Comparison of ENCODE assay signal across 8 cellular contexts in the genomic region with DNA sequence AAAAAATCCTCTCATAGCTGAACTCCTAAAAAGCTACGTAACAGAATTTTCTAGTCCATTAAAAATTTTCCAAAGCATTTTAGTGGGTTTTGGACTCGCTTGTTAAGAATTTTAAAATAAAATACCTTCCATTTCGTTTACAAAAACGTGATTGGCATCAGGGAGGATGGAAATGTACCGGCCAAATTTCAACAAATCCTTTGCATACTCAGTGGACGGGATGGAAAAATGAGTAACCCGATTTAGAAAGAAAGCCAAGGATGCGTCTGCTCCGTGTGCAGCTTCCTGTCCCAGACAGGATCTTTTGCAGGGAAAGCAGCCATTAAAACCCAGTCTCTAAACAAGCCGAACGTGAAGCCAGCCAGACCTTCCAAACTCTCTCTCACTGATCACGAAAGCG. TPM values are rescaled to one million over a fixed set of nuclear protein-coding genes. Genes with fewer than 3 reads are reported as not detected.
A peak's percentile ranks its signal among the peaks of the same experiment; 100 is the strongest.
DNase-seq lines count a peak whose midpoint lies in the region; ATAC-seq and TF ChIP-seq lines count a peak whose summit lies in the region.

No MANE protein-coding gene starts in this region.

- peak overlapping the region in 1 of 2 donors; percentile 30 for H3K4me3 ChIP-seq in cardiac fibroblast (replicated peaks in 1 of 2; ENCODE audit: low read depth in 2 of 2, low read length in 2 of 2)
- no peak overlapping the region for H3K4me3 ChIP-seq in right lobe of liver
- H3K4me3 ChIP-seq in stomach smooth muscle (ENCODE audit: low read length in 2 of 2): peak overlapping the region; percentile 5 to 65

- H3K9me3 ChIP-seq in right lobe of liver (no peaks in the 10 kb centered on the region), stomach smooth muscle (ENCODE audit: control insufficient read depth in 2 of 2, low read length in 2 of 2) (no peaks in the 10 kb centered on the region)

- 59% methylated on average over 13 of the region's 13 CpGs for WGBS in right lobe of liver (ENCODE audit: insufficient coverage, low coverage, low lambda C conversion rate, missing lambda C conversion rate)

- H3K4me1 ChIP-seq in right lobe of liver (peaks cover 0 to 11% (median 2%) of the 10 kb centered on the region in 4 donors), stomach smooth muscle (ENCODE audit: control insufficient read depth, insufficient read depth, low read length) (peaks cover 45% of the 10 kb centered on the region)

- ATAC-seq in right lobe of liver: peak in 1 of 4 donors; percentile 15
- no peak for ATAC-seq in naive thymus-derived CD8-positive, alpha-beta T cell

- TF ChIP-seq POLR2A in right lobe of liver (IDR thresholded peaks at IDR 0.05): no peak

- POLR2A ChIA-PET in naive thymus-derived CD8-positive, alpha-beta T cell (lab: Charles Lee): no interaction called here

- H3K36me3 ChIP-seq in right lobe of liver (no peaks in the 10 kb centered on the region), stomach smooth muscle (ENCODE audit: control insufficient read depth in 2 of 2, insufficient read depth in 2 of 2, low read length in 2 of 2) (no peaks in the 10 kb centered on the region)

- peaks cover 16 to 35% (median 24%) of the 10 kb centered on the region in 4 donors for H3K4me1 Mint-ChIP-seq in naive thymus-derived CD8-positive, alpha-beta T cell

- intact Hi-C loops in right lobe of liver (cut with DNase I): no loop called here

- H3K36me3 Mint-ChIP-seq in naive thymus-derived CD8-positive, alpha-beta T cell: peaks cover 0 to 8% (median 0%) of the 10 kb centered on the region in 3 donors

- H3K27ac Mint-ChIP-seq in naive thymus-derived CD8-positive, alpha-beta T cell: peak overlapping the region in 1 of 10 donors; percentile 27

- DNase-seq in GM04504 (ENCODE audit: low read depth) (peak; percentile 54), cardiac fibroblast (ENCODE audit: low read depth in 2 of 2) (peak; percentile 78 to 85), right lobe of liver (no peak), SIG-M5 (lab: John Stamatoyannopoulos, UW) (no peak), iPS-NIHi11 (ENCODE audit: low spot score) (no peak), COLO829 (ENCODE audit: low spot score) (no peak)
- DNase-seq in naive thymus-derived CD8-positive, alpha-beta T cell: no peak

- H3K27ac ChIP-seq in right lobe of liver: peak overlapping the region; percentile 42 to 66 (median 64)
- peak overlapping the region; percentile 66 for H3K27ac ChIP-seq in stomach smooth muscle (ENCODE audit: low read length)

- TF ChIP-seq CTCF in cardiac fibroblast (IDR thresholded peaks at IDR 0.05; ENCODE audit: low read depth, low read length): no peak
- no peak for TF ChIP-seq CTCF in right lobe of liver (IDR thresholded peaks at IDR 0.05)

- no peaks in the 10 kb centered on the region for H3K27me3 Mint-ChIP-seq in naive thymus-derived CD8-positive, alpha-beta T cell

- H3K9ac ChIP-seq in stomach smooth muscle (ENCODE audit: low read length in 2 of 2): peak overlapping the region; percentile 59 to 74

- H3K4me3 Mint-ChIP-seq in naive thymus-derived CD8-positive, alpha-beta T cell: no peak overlapping the region

- no peaks in the 10 kb centered on the region for H3K27me3 ChIP-seq in right lobe of liver
- no peaks in the 10 kb centered on the region for H3K27me3 ChIP-seq in stomach smooth muscle (ENCODE audit: control insufficient read depth in 1 of 2, insufficient read depth in 2 of 2, low read length in 2 of 2)

- H3K9me3 Mint-ChIP-seq in naive thymus-derived CD8-positive, alpha-beta T cell: no peaks in the 10 kb centered on the region

RNA-seq across cellular contexts. Expression of a gene that starts 15.6 kb away (rescaled TPM):
- 10 to 100 TPM in 5 of 6 experiments, 1 to 10 TPM in 1; 7.9 to 42.6 (median 16.9) TPM for total RNA-seq in right lobe of liver
- total RNA-seq in naive thymus-derived CD8-positive, alpha-beta T cell: 10 to 100 TPM; 25.5 to 26.8 TPM
- polyA plus RNA-seq in naive thymus-derived CD8-positive, alpha-beta T cell: 10 to 100 TPM in 1 of 3 donors, 1 to 10 TPM in 2; 5.1 to 13.0 (median 5.4) TPM

RNA-seq across cellular contexts. Expression of a gene that starts 55.4 kb away (rescaled TPM):
- total RNA-seq in right lobe of liver: 10 to 100 TPM in 3 of 6 experiments, 1 to 10 TPM in 3; 2.6 to 30.6 (median 11.0) TPM
- total RNA-seq in naive thymus-derived CD8-positive, alpha-beta T cell: 1 to 10 TPM; 5.5 to 6.2 TPM
- 1 to 10 TPM; 2.6 to 3.3 (median 3.0) TPM for polyA plus RNA-seq in naive thymus-derived CD8-positive, alpha-beta T cell

Comparison
In these comparisons a context has a peak if more than half of its experiments do, and no peak if none do; other contexts are left out.
1. DNase-seq: peak in GM04504 (single experiment) and cardiac fibroblast (2 of 2); none in right lobe of liver (0 of 3), SIG-M5 (single experiment), naive thymus-derived CD8-positive, alpha-beta T cell (0 of 10), iPS-NIHi11 (single experiment) and COLO829 (single experiment).
2. H3K4me3 ChIP-seq: peak in stomach smooth muscle (2 of 2); none in right lobe of liver (0 of 3).